Comparison of ENCODE assay signal across 18 cellular contexts in the genomic region with DNA sequence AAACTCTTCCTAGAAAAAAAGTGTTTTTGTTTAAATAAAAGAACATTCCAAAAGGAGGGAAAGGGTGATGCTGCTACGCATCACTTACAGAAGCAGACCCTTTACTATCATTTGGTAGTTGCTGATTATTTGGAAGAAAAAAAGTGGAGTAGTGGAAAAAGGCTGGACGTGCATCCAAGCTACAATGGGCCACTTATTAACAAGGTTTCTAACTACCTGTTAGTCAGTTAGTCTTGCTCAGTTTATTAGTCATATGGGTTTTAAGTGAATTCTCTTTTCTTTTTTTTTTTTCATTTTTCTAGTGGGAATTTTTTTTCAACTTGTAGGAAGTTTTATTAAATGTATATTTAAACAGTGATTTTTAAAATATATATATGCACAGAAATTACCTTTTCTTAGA.
DNase-seq lines count a peak whose midpoint lies in the region; ATAC-seq and TF ChIP-seq lines count a peak whose summit lies in the region.
"Had no signal": no experiment of that assay in that cellular context is flagged by ENCODE, and none has a peak within 500 bp of the region (broad histone marks: within the 10 kb centered on the region; RNA-seq: fewer than 3 reads in every experiment).

No MANE protein-coding gene starts in this region.

- no peak overlapping the region for H2BK5ac ChIP-seq in mesenchymal stem cell (ENCODE audit: low read depth, low read length, poor library complexity, severe bottlenecking)

- in situ Hi-C loops in Caki2 (cut with HindIII; ENCODE audit: low pct_unique_long_range_greater_than_20kb, low sequenced_read_pairs), result no loop called here

- no peak overlapping the region for H2BK15ac ChIP-seq in mesenchymal stem cell (ENCODE audit: low read depth, poor library complexity, severe bottlenecking)

- WGBS in mesenchymal stem cell, result 92% methylated on average over 1 of the region's 2 CpGs

- H3K23ac ChIP-seq in mesenchymal stem cell (ENCODE audit: low read length in 2 of 2), result no peak overlapping the region

- no peak overlapping the region for H2AK5ac ChIP-seq in mesenchymal stem cell (ENCODE audit: low read length, severe bottlenecking)

- no peaks in the 10 kb centered on the region for H3K9me3 ChIP-seq in mesenchymal stem cell (ENCODE audit: control insufficient read depth, low read length)
- H3K9me3 ChIP-seq: A549 had no signal

- H3K36me3 ChIP-seq in mesenchymal stem cell (ENCODE audit: control insufficient read depth in 1 of 2, insufficient read depth in 2 of 2, low read depth in 1 of 2, low read length in 2 of 2), result no peaks in the 10 kb centered on the region

- H3K18ac ChIP-seq in mesenchymal stem cell (ENCODE audit: low read depth in 1 of 2, low read length in 2 of 2), result no peak overlapping the region

- no peaks in the 10 kb centered on the region for H3K4me1 ChIP-seq in mesenchymal stem cell (ENCODE audit: control insufficient read depth, insufficient read depth, low read depth, low read length)
- H3K4me1 ChIP-seq: A549 had no signal

- ATAC-seq in left lobe of liver (no peak), GM18870 (IDR thresholded peaks at IDR 0.05; ENCODE audit: unreplicated experiment) (no peak)
- ATAC-seq: A549, HCT116 had no signal

- H3K27ac ChIP-seq in mesenchymal stem cell (ENCODE audit: low read length, poor library complexity, severe bottlenecking), result peak overlapping the region; percentile 23
- H3K27ac ChIP-seq: A549, GM23248 had no signal

- H3K4ac ChIP-seq in mesenchymal stem cell (ENCODE audit: low read depth in 1 of 2, low read length in 2 of 2), result no peak overlapping the region

- no peak overlapping the region for H3K4me2 ChIP-seq in mesenchymal stem cell (ENCODE audit: low read length, poor library complexity, severe bottlenecking)
- H3K4me2 ChIP-seq: A549 had no signal

- H3K14ac ChIP-seq in mesenchymal stem cell (ENCODE audit: low read length in 2 of 2), result no peak overlapping the region

- H3K27me3 ChIP-seq in mesenchymal stem cell (ENCODE audit: control insufficient read depth in 1 of 2, insufficient read depth in 1 of 2, low read length in 2 of 2), result no peaks in the 10 kb centered on the region

- TF ChIP-seq CTCF in epithelial cell of proximal tubule (conservative IDR thresholded peaks at IDR 0.05; ENCODE audit: low read depth, low read length), result no peak

- H4K91ac ChIP-seq in mesenchymal stem cell (ENCODE audit: low read length), result no peak overlapping the region

- H4K8ac ChIP-seq in mesenchymal stem cell (ENCODE audit: low read length), result no peak overlapping the region

- peak; percentile 3 for DNase-seq in Caki2 (ENCODE audit: low read depth)
- peak; percentile 47 for DNase-seq in epithelial cell of proximal tubule (ENCODE audit: low read depth)
- DNase-seq in kidney glomerular epithelial cell (lab: John Stamatoyannopoulos, UW), result peak; percentile 53
- DNase-seq in mesenchymal stem cell, result no peak
- no peak for DNase-seq in left lobe of liver (ENCODE audit: low spot score)
- no peak for DNase-seq in OCI-M2 (lab: John Stamatoyannopoulos, UW; ENCODE audit: unreplicated experiment)
- no peak for DNase-seq in T-helper 1 cell
- DNase-seq: 8988T; C1 segment of cervical spinal cord; CD4-positive, alpha-beta memory T cell; COR-L47; DMS153; DND-41; GM23248; H9 had no signal

- no peak overlapping the region for H3K9ac ChIP-seq in mesenchymal stem cell (ENCODE audit: low read length)
- H3K9ac ChIP-seq: GM23248 had no signal

- H2BK120ac ChIP-seq in mesenchymal stem cell (ENCODE audit: low read depth, low read length), result no peak overlapping the region

- H2BK12ac ChIP-seq in mesenchymal stem cell (ENCODE audit: low read length in 2 of 2), result no peak overlapping the region

- H3K4me3 ChIP-seq in epithelial cell of proximal tubule (ENCODE audit: low read depth, low read length), result peak overlapping the region; percentile 14
- H3K4me3 ChIP-seq in mesenchymal stem cell (ENCODE audit: insufficient read depth in 1 of 2, low read depth in 1 of 2, low read length in 2 of 2), result no peak overlapping the region
- H3K4me3 ChIP-seq: A549, GM23248 had no signal

- peaks cover 2% of the 10 kb centered on the region for H3K79me1 ChIP-seq in mesenchymal stem cell (replicated peaks; ENCODE audit: low read length, poor library complexity, severe bottlenecking)

- no peak overlapping the region for H2AFZ ChIP-seq in mesenchymal stem cell (ENCODE audit: low read depth, low read length)
- H2AFZ ChIP-seq: GM23248 had no signal

Comparison
In these comparisons a context has a peak if more than half of its experiments do, and no peak if none do; other contexts are left out.
1. DNase-seq: peak in Caki2 (single experiment), epithelial cell of proximal tubule (single experiment) and kidney glomerular epithelial cell (single experiment); none in mesenchymal stem cell (single experiment), left lobe of liver (single experiment), OCI-M2 (single experiment) and T-helper 1 cell (0 of 5).